2 cellular contexts compared by ENCODE assay signal in the genomic region with DNA sequence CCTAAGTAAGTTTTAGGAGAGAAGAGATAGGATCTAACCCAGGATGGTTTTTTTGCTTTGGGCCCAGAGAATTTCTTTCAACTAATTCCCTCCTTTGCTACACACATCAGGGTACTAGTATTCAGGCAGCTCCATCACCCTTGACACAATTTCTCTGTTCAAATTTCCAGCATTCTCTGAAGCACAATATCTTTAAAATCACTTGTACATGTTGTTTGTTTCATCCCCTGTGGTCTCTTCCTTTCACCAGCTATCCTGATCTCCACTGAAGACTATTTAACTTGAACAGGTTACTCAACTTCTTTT.
TF ChIP-seq lines count a peak whose summit lies in the region.

No MANE protein-coding gene starts in this region.

TF ChIP-seq in IMR-90, 13 proteins besides CTCF, POLR2A, EP300 and RAD21:
- no peak for TF ChIP-seq RCOR1 (IDR thresholded peaks at IDR 0.05; ENCODE audit: insufficient replicate concordance, low read length)
- no peak for TF ChIP-seq NFE2L2 (IDR thresholded peaks at IDR 0.05; ENCODE audit: low read depth, low read length)
- no peak for TF ChIP-seq USF2 (IDR thresholded peaks at IDR 0.05; ENCODE audit: low read depth, low read length)
- TF ChIP-seq CEBPB (IDR thresholded peaks at IDR 0.05; ENCODE audit: low read depth, low read length) = no peak
- no peak for TF ChIP-seq SMC3 (IDR thresholded peaks at IDR 0.05; ENCODE audit: low read depth, low read length)
- TF ChIP-seq, protein P1, sequence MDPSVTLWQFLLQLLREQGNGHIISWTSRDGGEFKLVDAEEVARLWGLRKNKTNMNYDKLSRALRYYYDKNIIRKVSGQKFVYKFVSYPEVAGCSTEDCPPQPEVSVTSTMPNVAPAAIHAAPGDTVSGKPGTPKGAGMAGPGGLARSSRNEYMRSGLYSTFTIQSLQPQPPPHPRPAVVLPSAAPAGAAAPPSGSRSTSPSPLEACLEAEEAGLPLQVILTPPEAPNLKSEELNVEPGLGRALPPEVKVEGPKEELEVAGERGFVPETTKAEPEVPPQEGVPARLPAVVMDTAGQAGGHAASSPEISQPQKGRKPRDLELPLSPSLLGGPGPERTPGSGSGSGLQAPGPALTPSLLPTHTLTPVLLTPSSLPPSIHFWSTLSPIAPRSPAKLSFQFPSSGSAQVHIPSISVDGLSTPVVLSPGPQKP (IDR thresholded peaks at IDR 0.05; ENCODE audit: borderline replicate concordance, low read depth, low read length) = no peak
- TF ChIP-seq MAZ (IDR thresholded peaks at IDR 0.05; ENCODE audit: borderline replicate concordance, low read depth, low read length) = no peak
- TF ChIP-seq FOS (IDR thresholded peaks at IDR 0.05; ENCODE audit: low read depth, low read length) = no peak
- no peak for TF ChIP-seq RFX5 (IDR thresholded peaks at IDR 0.05; ENCODE audit: low read depth, low read length)
- no peak for TF ChIP-seq MAFK (IDR thresholded peaks at IDR 0.05; ENCODE audit: low read depth, low read length)
- no peak for TF ChIP-seq MXI1 (IDR thresholded peaks at IDR 0.05; ENCODE audit: borderline replicate concordance, low read depth, low read length)
- TF ChIP-seq CHD1 (IDR thresholded peaks at IDR 0.05; ENCODE audit: low read depth, low read length) = no peak

TF ChIP-seq in K562, 482 proteins besides CTCF, POLR2A, EP300 and RAD21:
- TF ChIP-seq U2AF1 (optimal IDR thresholded peaks at IDR 0.05; ENCODE audit: low read depth, low read length) (no peak), NCOA1 (IDR thresholded peaks at IDR 0.05; ENCODE audit: low read depth) (no peak), PHF20 (IDR thresholded peaks at IDR 0.05; ENCODE audit: partially characterized antibody) (no peak), ZBTB8A (IDR thresholded peaks at IDR 0.05; ENCODE audit: partially characterized antibody) (no peak), ZNF518B (CRISPR knock-in tag; IDR thresholded peaks at IDR 0.05) (no peak), MAFK (IDR thresholded peaks at IDR 0.05; ENCODE audit: low read length) (no peak), FOSL1 (tag; conservative IDR thresholded peaks at IDR 0.05) (no peak), ZNF253 (CRISPR knock-in tag; conservative IDR thresholded peaks at IDR 0.05) (no peak), ZNF354B (CRISPR knock-in tag; IDR thresholded peaks at IDR 0.05) (no peak), ZNF395 (CRISPR knock-in tag; IDR thresholded peaks at IDR 0.05) (no peak), ZNF124 (CRISPR knock-in tag; IDR thresholded peaks at IDR 0.05) (no peak), NCOA6 (IDR thresholded peaks at IDR 0.05) (no peak), FOXJ2 (tag; IDR thresholded peaks at IDR 0.05) (no peak), CBFA2T3 (IDR thresholded peaks at IDR 0.05) (no peak), HOMEZ (CRISPR knock-in tag; IDR thresholded peaks at IDR 0.05) (no peak), ZNF445 (CRISPR knock-in tag; IDR thresholded peaks at IDR 0.05; ENCODE audit: low read depth) (no peak)
- TF ChIP-seq, protein P2, sequence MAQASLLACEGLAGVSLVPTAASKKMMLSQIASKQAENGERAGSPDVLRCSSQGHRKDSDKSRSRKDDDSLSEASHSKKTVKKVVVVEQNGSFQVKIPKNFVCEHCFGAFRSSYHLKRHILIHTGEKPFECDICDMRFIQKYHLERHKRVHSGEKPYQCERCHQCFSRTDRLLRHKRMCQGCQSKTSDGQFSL (CRISPR knock-in tag; IDR thresholded peaks at IDR 0.05) = no peak
- TF ChIP-seq, protein P2 (tag; IDR thresholded peaks at IDR 0.05) = no peak
